Comparison of ENCODE assay signal across 16 cellular contexts in genomic region chr18:59960272-59960671, GRCh38.
DNase-seq lines count a peak whose midpoint lies in the region; ATAC-seq, FAIRE-seq and TF ChIP-seq lines count a peak whose summit lies in the region.
"Had no signal": no experiment of that assay in that cellular context is flagged by ENCODE, and none has a peak within 500 bp of the region (broad histone marks: within the 10 kb centered on the region; RNA-seq: fewer than 3 reads in every experiment).

No MANE protein-coding gene starts in this region.

- CTCF ChIA-PET in OCI-LY7 (lab: Charles Lee; ENCODE audit: unreplicated experiment) = no interaction called here
- CTCF ChIA-PET in HEK293T (lab: Yijun Ruan, JAX) = no interaction called here
- CTCF ChIA-PET in T-cell (lab: Charles Lee) = no interaction called here

- peak overlapping the region; percentile 72; the same call in 1 of the 2 replicates for H2AFZ ChIP-seq in OCI-LY7 (ENCODE audit: low read length)

- peak overlapping the region; percentile 69; the same call in 1 of the 2 replicates for H3K4me2 ChIP-seq in OCI-LY7 (ENCODE audit: low read length)

- DNase-seq in GM12892 (ENCODE audit: insufficient read length) = no peak
- DNase-seq in OCI-LY7 (ENCODE audit: low spot score) = no peak
- DNase-seq in naive B cell = no peak
- no peak for DNase-seq in HEK293T (ENCODE audit: extremely low spot score)
- DNase-seq in T-cell = no peak
- no peak for DNase-seq in activated T-helper 1 cell treated with anti-CD3 and anti-CD28 coated beads, Interleukin-12 subunit alpha, Interleukin-12 subunit beta, Interleukin-2, Interleukin-4 antibody, amounts not matched to agents 30 ng/mL and 10 ng/mL and 1 ng/mL, durations not matched to agents 14 hours and 24 hours and 36 hours (ENCODE audit: low spot score)
- DNase-seq: AML-193, DMS53, NCI-H1436 treated with DMSO at 0.1 percent for 48 hours, NCI-H526 treated with DMSO at 0.1 percent for 48 hours, Peyer's patch, SIG-M5 had no signal

- intact Hi-C loops in OCI-LY7 (cut with micrococcal nuclease; ENCODE audit: unreplicated experiment) = no loop called here
- intact Hi-C loops in activated T-helper 1 cell treated with anti-CD3 and anti-CD28 coated beads, Interleukin-12 subunit alpha, Interleukin-12 subunit beta, Interleukin-2, Interleukin-4 antibody, amounts not matched to agents 30 ng/mL and 10 ng/mL and 1 ng/mL, durations not matched to agents 14 hours and 24 hours and 36 hours (cut with micrococcal nuclease) = no loop called here

- H3K9me3 ChIP-seq in OCI-LY7 (ENCODE audit: low read length) = no peaks in the 10 kb centered on the region
- H3K9me3 ChIP-seq: Peyer's patch had no signal

- H3K27ac Mint-ChIP-seq in naive B cell (peak overlapping the region; percentile 37 to 98 (median 65)), T-cell (no peak overlapping the region)
- no peak overlapping the region for H3K27ac Mint-ChIP-seq in activated T-helper 1 cell treated with anti-CD3 and anti-CD28 coated beads, Interleukin-12 subunit alpha, Interleukin-12 subunit beta, Interleukin-2, Interleukin-4 antibody, amounts not matched to agents 30 ng/mL and 10 ng/mL and 1 ng/mL, durations not matched to agents 14 hours and 24 hours and 36 hours

- H3K36me3 Mint-ChIP-seq in naive B cell (no peaks in the 10 kb centered on the region), T-cell (no peaks in the 10 kb centered on the region)
- no peaks in the 10 kb centered on the region for H3K36me3 Mint-ChIP-seq in activated T-helper 1 cell treated with anti-CD3 and anti-CD28 coated beads, Interleukin-12 subunit alpha, Interleukin-12 subunit beta, Interleukin-2, Interleukin-4 antibody, amounts not matched to agents 30 ng/mL and 10 ng/mL and 1 ng/mL, durations not matched to agents 14 hours and 24 hours and 36 hours (ENCODE audit: low read depth)
- H3K36me3 Mint-ChIP-seq: CD4-positive, CD25-positive, alpha-beta regulatory T cell had no signal

- peak overlapping the region; percentile 28 for H3K27ac ChIP-seq in OCI-LY7 (ENCODE audit: low read depth, low read length, poor library complexity, severe bottlenecking)

- POLR2A ChIA-PET in OCI-LY7 (lab: Charles Lee) = no interaction called here
- POLR2A ChIA-PET in HEK293T (lab: Yijun Ruan, JAX) = no interaction called here
- POLR2A ChIA-PET in T-cell (lab: Charles Lee) = no interaction called here

- H3K4me1 Mint-ChIP-seq in naive B cell (peaks cover 33 to 43% (median 36%) of the 10 kb centered on the region in 3 donors), T-cell (peaks cover 0 to 8% (median 0%) of the 10 kb centered on the region in 3 donors)
- H3K4me1 Mint-ChIP-seq in activated T-helper 1 cell treated with anti-CD3 and anti-CD28 coated beads, Interleukin-12 subunit alpha, Interleukin-12 subunit beta, Interleukin-2, Interleukin-4 antibody, amounts not matched to agents 30 ng/mL and 10 ng/mL and 1 ng/mL, durations not matched to agents 14 hours and 24 hours and 36 hours (ENCODE audit: low read depth) = peaks cover 15% of the 10 kb centered on the region

- TF ChIP-seq POLR2A in GM12892 (IDR thresholded peaks at IDR 0.05; ENCODE audit: low read depth, low read length) = no peak

- no peak overlapping the region for H3K4me3 ChIP-seq in OCI-LY7 (ENCODE audit: low read depth, low read length, poor library complexity, severe bottlenecking)
- H3K4me3 ChIP-seq: Peyer's patch had no signal

- no peaks in the 10 kb centered on the region for H3K79me2 ChIP-seq in OCI-LY7 (ENCODE audit: insufficient read depth, low read depth, low read length)

- peak; percentile 69 for FAIRE-seq in GM12892 (lab: Jason Lieb, UNC)
- FAIRE-seq: H1 had no signal

- no peaks in the 10 kb centered on the region for H4K20me1 ChIP-seq in OCI-LY7 (ENCODE audit: insufficient read depth, low read length)

- H3K9me2 ChIP-seq in OCI-LY7 (ENCODE audit: insufficient read depth, low read length) = no peaks in the 10 kb centered on the region

- peaks cover 0 to 3% (median 0%) of the 10 kb centered on the region in 7 donors for H3K9me3 Mint-ChIP-seq in naive B cell
- H3K9me3 Mint-ChIP-seq in T-cell = no peaks in the 10 kb centered on the region
- H3K9me3 Mint-ChIP-seq in activated T-helper 1 cell treated with anti-CD3 and anti-CD28 coated beads, Interleukin-12 subunit alpha, Interleukin-12 subunit beta, Interleukin-2, Interleukin-4 antibody, amounts not matched to agents 30 ng/mL and 10 ng/mL and 1 ng/mL, durations not matched to agents 14 hours and 24 hours and 36 hours = no peaks in the 10 kb centered on the region

- no TSS peak for BruUV-seq in OCI-LY7 (replicated peaks; lab: Mats Ljungman, UMichigan)

- no peaks in the 10 kb centered on the region for H3K36me3 ChIP-seq in OCI-LY7 (ENCODE audit: insufficient read depth, low read length)
- H3K36me3 ChIP-seq: Peyer's patch had no signal

- H3K4me3 Mint-ChIP-seq in naive B cell = peak overlapping the region in 4 of 8 donors; percentile 23 to 82 (median 56)
- no peak overlapping the region for H3K4me3 Mint-ChIP-seq in T-cell
- no peak overlapping the region for H3K4me3 Mint-ChIP-seq in activated T-helper 1 cell treated with anti-CD3 and anti-CD28 coated beads, Interleukin-12 subunit alpha, Interleukin-12 subunit beta, Interleukin-2, Interleukin-4 antibody, amounts not matched to agents 30 ng/mL and 10 ng/mL and 1 ng/mL, durations not matched to agents 14 hours and 24 hours and 36 hours

- ATAC-seq in HG03159 (IDR thresholded peaks at IDR 0.05; ENCODE audit: unreplicated experiment) (peak; percentile 27), naive B cell (ENCODE audit: low read depth in 2 of 2) (no peak), T-cell (replicated peaks in 1 of 4) (no peak), GM21717 (IDR thresholded peaks at IDR 0.05; ENCODE audit: unreplicated experiment) (no peak)

- peaks cover 50% of the 10 kb centered on the region for H3K4me1 ChIP-seq in OCI-LY7 (ENCODE audit: insufficient read depth, low read length, poor library complexity, severe bottlenecking)
- H3K4me1 ChIP-seq: Peyer's patch had no signal

- TF ChIP-seq CTCF in OCI-LY7 (conservative IDR thresholded peaks at IDR 0.05; ENCODE audit: low read length) = no peak

- H3K27me3 Mint-ChIP-seq in naive B cell (no peaks in the 10 kb centered on the region), T-cell (peaks cover 7 to 18% of the 10 kb centered on the region in 2 donors)
- H3K27me3 Mint-ChIP-seq in activated T-helper 1 cell treated with anti-CD3 and anti-CD28 coated beads, Interleukin-12 subunit alpha, Interleukin-12 subunit beta, Interleukin-2, Interleukin-4 antibody, amounts not matched to agents 30 ng/mL and 10 ng/mL and 1 ng/mL, durations not matched to agents 14 hours and 24 hours and 36 hours (ENCODE audit: insufficient read depth) = peaks cover 8% of the 10 kb centered on the region
- H3K27me3 Mint-ChIP-seq: CD4-positive, CD25-positive, alpha-beta regulatory T cell had no signal

TF ChIP-seq in HEK293T, 16 proteins besides CTCF, POLR2A, EP300 and RAD21:
- no peak for TF ChIP-seq LEF1 (IDR thresholded peaks at IDR 0.05; ENCODE audit: borderline replicate concordance)
- no peak for TF ChIP-seq TARDBP (IDR thresholded peaks at IDR 0.05)
- TF ChIP-seq ARNT (IDR thresholded peaks at IDR 0.05) = no peak
- no peak for TF ChIP-seq ELF4 (IDR thresholded peaks at IDR 0.05)
- TF ChIP-seq BHLHE40 (IDR thresholded peaks at IDR 0.05; ENCODE audit: borderline replicate concordance) = no peak
- no peak for TF ChIP-seq SP1 (IDR thresholded peaks at IDR 0.05)
- TF ChIP-seq ZNF384 (IDR thresholded peaks at IDR 0.05) = no peak

Comparison
In these comparisons a context has a peak if more than half of its experiments do, and no peak if none do; other contexts are left out.
1. H3K27ac Mint-ChIP-seq: peak in naive B cell (6 of 6); none in T-cell (0 of 2) and activated T-helper 1 cell treated with anti-CD3 and anti-CD28 coated beads, Interleukin-12 subunit alpha, Interleukin-12 subunit beta, Interleukin-2, Interleukin-4 antibody, amounts not matched to agents 30 ng/mL and 10 ng/mL and 1 ng/mL, durations not matched to agents 14 hours and 24 hours and 36 hours (single experiment).